1 cellular context compared by ENCODE assay signal in genomic region chr1:161725888-161726630, GRCh38.
TF ChIP-seq lines count a peak whose summit lies in the region.

No MANE protein-coding gene starts in this region.

TF ChIP-seq in K562, 482 proteins besides CTCF, POLR2A, EP300 and RAD21 (continued from another document and continues in another):
- TF ChIP-seq PATZ1 (CRISPR knock-in tag; IDR thresholded peaks at IDR 0.05; ENCODE audit: borderline replicate concordance) (no peak), TCF3 (CRISPR knock-in tag; IDR thresholded peaks at IDR 0.05) (no peak), ZBTB1 (CRISPR knock-in tag; IDR thresholded peaks at IDR 0.05; ENCODE audit: borderline replicate concordance, low read depth) (peak; percentile 57; the same call in 1 of the 2 replicates), MLX (CRISPR knock-in tag; conservative IDR thresholded peaks at IDR 0.05) (0 out of 4 replicates have a peak, but pooled peaks have one; percentile 16 to 38), KAT8 (IDR thresholded peaks at IDR 0.05; ENCODE audit: low read depth) (no peak), ZFPM2 (CRISPR knock-in tag; IDR thresholded peaks at IDR 0.05) (no peak), GTF3C2 (IDR thresholded peaks at IDR 0.05; ENCODE audit: borderline replicate concordance, extremely low read depth, insufficient read length) (no peak), ZHX1 (conservative IDR thresholded peaks at IDR 0.05; ENCODE audit: low read length) (no peak), ZBTB43 (CRISPR knock-in tag; IDR thresholded peaks at IDR 0.05) (no peak), KLF16 (IDR thresholded peaks at IDR 0.05) (no peak), SIRT6 (IDR thresholded peaks at IDR 0.05; ENCODE audit: low read depth, low read length) (no peak), ZNF124 (CRISPR knock-in tag; IDR thresholded peaks at IDR 0.05) (no peak), ZNF778 (CRISPR knock-in tag; IDR thresholded peaks at IDR 0.05) (no peak), CREB1 (IDR thresholded peaks at IDR 0.05) (no peak), CREB1 (CRISPR knock-in tag; IDR thresholded peaks at IDR 0.05) (no peak), NEUROD1 (IDR thresholded peaks at IDR 0.05; ENCODE audit: borderline replicate concordance, low read depth, low read length, partially characterized antibody) (no peak), TSC22D4 (tag; IDR thresholded peaks at IDR 0.05) (no peak), NFRKB (IDR thresholded peaks at IDR 0.05; ENCODE audit: low read depth) (peak; percentile 73; the same call in 1 of the 2 replicates), ILK (tag; IDR thresholded peaks at IDR 0.05; ENCODE audit: borderline replicate concordance, low read depth) (no peak), XRCC5 (IDR thresholded peaks at IDR 0.05; ENCODE audit: low read depth, low read length) (no peak; the same call in 1 of the 2 replicates), FUS (optimal IDR thresholded peaks at IDR 0.05; ENCODE audit: low read depth, low read length) (no peak), TCFL5 (CRISPR knock-in tag; conservative IDR thresholded peaks at IDR 0.05) (no peak), CBX5 (IDR thresholded peaks at IDR 0.05; ENCODE audit: borderline replicate concordance, low read depth) (0 out of 2 replicates have a peak, but pooled peaks have one; percentile 34), FOXK2 (conservative IDR thresholded peaks at IDR 0.05 in 1 of 2, IDR thresholded peaks at IDR 0.05 in 1 of 2; ENCODE audit: low read depth in 2 of 2) (no peak), SETDB1 (IDR thresholded peaks at IDR 0.05; ENCODE audit: low read length) (no peak), ZNF589 (CRISPR knock-in tag; IDR thresholded peaks at IDR 0.05; ENCODE audit: low read depth) (no peak), GATAD2A (IDR thresholded peaks at IDR 0.05) (no peak), MAFK (IDR thresholded peaks at IDR 0.05; ENCODE audit: low read length) (no peak), ZBTB5 (IDR thresholded peaks at IDR 0.05) (no peak), ZNF212 (CRISPR knock-in tag; IDR thresholded peaks at IDR 0.05) (no peak), ZNF586 (CRISPR knock-in tag; conservative IDR thresholded peaks at IDR 0.05) (no peak), SRF (CRISPR knock-in tag; IDR thresholded peaks at IDR 0.05) (peak in 1 of 2 experiments; percentile 58; a peak in 1 of 4 replicates), ZBTB12 (CRISPR knock-in tag; IDR thresholded peaks at IDR 0.05) (no peak), FOXP1 (CRISPR knock-in tag; IDR thresholded peaks at IDR 0.05) (no peak), HBP1 (CRISPR knock-in tag; IDR thresholded peaks at IDR 0.05) (no peak), CREBBP (IDR thresholded peaks at IDR 0.05; ENCODE audit: low read depth, low read length) (no peak), THRB (CRISPR knock-in tag; conservative IDR thresholded peaks at IDR 0.05) (peak; percentile 64; the same call in 1 of the 2 replicates), ZNF717 (CRISPR knock-in tag; IDR thresholded peaks at IDR 0.05) (no peak), NCOA6 (IDR thresholded peaks at IDR 0.05) (no peak), KLF13 (tag; IDR thresholded peaks at IDR 0.05; ENCODE audit: borderline replicate concordance, low read depth) (no peak), ZNF766 (CRISPR knock-in tag; conservative IDR thresholded peaks at IDR 0.05) (peak; percentile 14; the same call in 1 of the 2 replicates), ZNF395 (CRISPR knock-in tag; IDR thresholded peaks at IDR 0.05) (peak; percentile 61; the same call in 1 of the 2 replicates), DEAF1 (CRISPR knock-in tag; IDR thresholded peaks at IDR 0.05) (no peak), U2AF1 (optimal IDR thresholded peaks at IDR 0.05; ENCODE audit: low read depth, low read length) (no peak), PHTF2 (CRISPR knock-in tag; IDR thresholded peaks at IDR 0.05) (no peak), NR1H2 (CRISPR knock-in tag; IDR thresholded peaks at IDR 0.05) (no peak), ZNF133 (CRISPR knock-in tag; IDR thresholded peaks at IDR 0.05) (no peak), FOS (IDR thresholded peaks at IDR 0.05; ENCODE audit: extremely low read depth, insufficient read length) (no peak)
